1 cellular context compared by ENCODE assay signal in the genomic region with DNA sequence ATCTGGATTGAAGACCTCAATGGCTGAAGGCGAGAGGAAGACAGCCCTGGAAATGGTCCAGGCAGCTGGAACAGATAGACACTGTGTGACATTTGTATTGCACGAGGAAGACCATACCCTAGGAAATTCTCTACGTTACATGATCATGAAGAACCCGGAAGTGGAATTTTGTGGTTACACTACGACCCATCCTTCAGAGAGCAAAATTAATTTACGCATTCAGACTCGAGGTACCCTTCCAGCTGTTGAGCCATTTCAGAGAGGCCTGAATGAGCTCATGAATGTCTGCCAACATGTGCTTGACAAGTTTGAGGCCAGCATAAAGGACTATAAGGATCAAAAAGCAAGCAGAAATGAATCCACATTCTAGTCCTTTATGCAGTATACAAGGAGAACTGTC.
TF ChIP-seq lines count a peak whose summit lies in the region.

No MANE protein-coding gene starts in this region.

TF ChIP-seq in HCT116, 20 proteins besides CTCF, POLR2A, EP300 and RAD21 (continued from another document):
- TF ChIP-seq REST (IDR thresholded peaks at IDR 0.05; ENCODE audit: low read depth) = no peak
